8 cellular contexts compared by ENCODE assay signal in the genomic region with DNA sequence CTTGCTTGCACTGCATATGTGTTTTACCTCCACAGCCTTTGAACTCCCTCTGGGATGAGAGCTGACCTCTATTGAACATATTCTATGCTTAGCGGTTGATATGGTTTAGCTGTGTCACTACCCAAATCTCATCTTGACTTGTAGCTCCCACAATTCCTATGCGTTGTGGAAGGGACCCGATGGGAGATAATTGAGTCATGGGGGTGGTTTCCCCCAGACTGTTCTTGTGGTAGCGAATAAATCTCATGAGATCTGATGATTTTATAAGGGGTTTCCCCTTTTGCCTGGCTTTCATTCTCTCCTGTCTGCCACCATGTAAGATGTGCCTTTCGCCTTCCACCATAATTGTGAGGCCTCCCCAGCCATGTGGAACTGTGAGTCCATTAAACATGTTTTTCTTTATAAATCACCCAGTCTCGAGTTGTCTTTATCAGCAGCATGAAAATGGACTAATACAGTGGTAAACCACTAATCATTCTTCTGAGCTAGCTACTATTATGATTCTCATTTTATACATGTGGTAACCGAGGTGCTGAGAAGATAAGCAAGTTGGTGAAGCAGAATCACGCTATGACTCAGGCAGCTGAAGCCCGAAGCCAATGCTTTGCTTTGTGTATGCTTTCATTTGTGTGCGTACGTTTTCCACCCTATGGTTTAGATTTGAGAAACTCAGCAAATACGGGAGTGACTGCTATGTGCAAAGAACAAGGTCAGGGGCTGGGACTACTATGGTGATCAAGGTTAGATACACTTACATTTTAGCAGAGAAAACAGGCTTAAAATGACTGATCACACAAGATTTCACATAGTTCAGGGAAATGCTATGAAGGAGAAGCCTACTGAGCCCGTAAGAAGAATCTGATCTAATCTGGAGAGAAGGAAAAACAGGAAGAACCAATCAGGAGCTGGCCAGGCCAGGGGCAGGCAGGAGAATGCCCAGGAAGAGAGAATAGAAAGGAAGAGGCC.
DNase-seq lines count a peak whose midpoint lies in the region; ATAC-seq, FAIRE-seq and TF ChIP-seq lines count a peak whose summit lies in the region.

No MANE protein-coding gene starts in this region.

- peak overlapping the region in 3 of 4 donors; percentile 28 to 38 (median 35) for H3K27ac ChIP-seq in Peyer's patch
- peak overlapping the region; percentile 80 for H3K27ac ChIP-seq in GM12878 (ENCODE audit: control insufficient read depth, insufficient read depth)
- no peak overlapping the region for H3K27ac ChIP-seq in WERI-Rb-1

- CTCF ChIA-PET in GM10248 (lab: Yijun Ruan, JAX) (interaction anchor here (0.7 to 1.3 kb wide), 3 partner anchors 9 to 23 kb away, joined by 3 to 4 read pairs (median 4); no protein-coding TSS in a partner anchor), GM12878 (lab: Yijun Ruan, JAX) (interaction anchor here (0.6 to 2.0 kb wide), 3 partner anchors 45 to 52 kb away, joined by 3 to 6 read pairs (median 4); no protein-coding TSS in a partner anchor)

- TF ChIP-seq EP300 in GM12878 (IDR thresholded peaks at IDR 0.05; ENCODE audit: borderline replicate concordance in 1 of 2, control insufficient read depth in 1 of 2, low read depth in 2 of 2, low read length in 2 of 2), result peak; percentile 86 to 88

- H3K4me1 ChIP-seq in Peyer's patch (no peaks in the 10 kb centered on the region), GM12878 (ENCODE audit: control insufficient read depth, insufficient read depth, low read length) (peaks cover 13% of the 10 kb centered on the region; the same call in 1 of the 2 replicates)

- H2AFZ ChIP-seq in GM12878 (ENCODE audit: control insufficient read depth, low read depth, low read length), result peak overlapping the region; percentile 75

- no peaks in the 10 kb centered on the region for H3K79me2 ChIP-seq in GM12878 (ENCODE audit: control insufficient read depth, insufficient read depth, low read length)

- peak; percentile 96 for ATAC-seq in GM21717 (IDR thresholded peaks at IDR 0.05; ENCODE audit: unreplicated experiment)
- peak; percentile 98 for ATAC-seq in GM12878

- 7% methylated on average over 13 of the region's 13 CpGs for WGBS in GM12878 (ENCODE audit: insufficient coverage, insufficient replicate concordance, low lambda C conversion rate, missing lambda C conversion rate)

- peak overlapping the region; percentile 81 for H3K4me2 ChIP-seq in GM12878 (ENCODE audit: control insufficient read depth, insufficient read depth)

- no TSS peak for BruUV-seq in GM12878 (replicated peaks; lab: Mats Ljungman, UMichigan)

- no peak overlapping the region; the same call in 1 of the 2 replicates for H3K9ac ChIP-seq in GM12878 (ENCODE audit: control insufficient read depth, insufficient read depth, low read length)

- no peaks in the 10 kb centered on the region for H3K27me3 ChIP-seq in Peyer's patch
- no peaks in the 10 kb centered on the region for H3K27me3 ChIP-seq in GM12878 (replicated peaks in 1 of 2; ENCODE audit: control insufficient read depth in 2 of 2, insufficient read depth in 2 of 2, low read length in 1 of 2)
- H3K27me3 ChIP-seq in WERI-Rb-1 (ENCODE audit: insufficient read depth, low read depth, severe bottlenecking), result no peaks in the 10 kb centered on the region

- peak; percentile 85 for FAIRE-seq in GM12878 (lab: Jason Lieb, UNC)

- SMC1A ChIA-PET in GM12878 (lab: Charles Lee; ENCODE audit: uncharacterized antibody, unreplicated experiment), result interaction anchor here (1.0 to 2.8 kb wide), 8 partner anchors 9 to 480 kb away, joined by 3 to 11 read pairs (median 4); no protein-coding TSS in a partner anchor

- intact Hi-C loops in GM12878 (cut with micrococcal nuclease; ENCODE audit: unreplicated experiment), result loop anchor here (2.0 kb wide), 1 partner anchor 468 kb away; no protein-coding TSS in a partner anchor

- H3K36me3 ChIP-seq in Peyer's patch (peaks cover 0 to 10% (median 0%) of the 10 kb centered on the region in 3 donors), GM12878 (ENCODE audit: control insufficient read depth in 2 of 2, insufficient read depth in 2 of 2, low read length in 1 of 2) (0 out of 4 replicates have a peak, but pooled peaks cover 0 to 2% of the 10 kb centered on the region in 2 experiments), WERI-Rb-1 (no peaks in the 10 kb centered on the region)

- H3K9me3 ChIP-seq in Peyer's patch (no peaks in the 10 kb centered on the region), GM12878 (replicated peaks; ENCODE audit: control insufficient read depth, insufficient read depth, low read length) (peaks cover 6% of the 10 kb centered on the region), WERI-Rb-1 (ENCODE audit: severe bottlenecking) (no peaks in the 10 kb centered on the region)

- TF ChIP-seq CTCF in GM10248 (IDR thresholded peaks at IDR 0.05; ENCODE audit: control extremely low read depth, extremely low read depth, low read depth, missing control alignments) (no peak), Peyer's patch (IDR thresholded peaks at IDR 0.05) (no peak), GM12878 (IDR thresholded peaks at IDR 0.05 in 2 of 3, conservative IDR thresholded peaks at IDR 0.05 in 1 of 3; ENCODE audit: control insufficient read depth in 2 of 3, extremely low read depth in 1 of 3, insufficient read depth in 1 of 3, low read depth in 3 of 3, low read length in 3 of 3) (no peak), WERI-Rb-1 (IDR thresholded peaks at IDR 0.05; ENCODE audit: low read depth, low read length) (no peak)

- in situ Hi-C loops in GM12878 (cut with MboI), result no loop called here

- H3K4me3 ChIP-seq in Peyer's patch (no peak overlapping the region), GM12878 (peak overlapping the region; percentile 39; the same call in 1 of the 2 replicates), WERI-Rb-1 (ENCODE audit: low read depth, low read length) (no peak overlapping the region)

- DNase-seq in GM10248 (ENCODE audit: extremely low spot score) (peak; percentile 50), Peyer's patch (no peak), GM12878 (ENCODE audit: low read depth, low spot score) (peak; percentile 89), HCEC 1CT (no peak), D341Med (ENCODE audit: low spot score) (no peak), WERI-Rb-1 (no peak)
- DNase-seq in stimulated activated CD4-positive, alpha-beta T cell treated with anti-CD3 and anti-CD28 coated beads, Interleukin-1b, Interleukin-23, amount 100 ng/mL, for 24 hours (ENCODE audit: low read depth in 4 of 4, low spot score in 1 of 4), result peak in 3 of 4 experiments; percentile 18 to 54 (median 44)

- TF ChIP-seq RAD21 in GM12878 (IDR thresholded peaks at IDR 0.05; ENCODE audit: insufficient read depth, low read depth, low read length), result no peak

- RAD21 ChIA-PET in GM12878 (lab: Charles Lee; ENCODE audit: unreplicated experiment), result interaction anchor here (1.2 to 1.6 kb wide), 2 partner anchors 10 to 12 kb away, joined by 3 read pairs; no protein-coding TSS in a partner anchor

- TF ChIP-seq POLR2A in Peyer's patch (IDR thresholded peaks at IDR 0.05) (no peak), GM12878 (IDR thresholded peaks at IDR 0.05; ENCODE audit: low read depth, low read length) (no peak)

- H4K20me1 ChIP-seq in GM12878 (ENCODE audit: control insufficient read depth, insufficient read depth), result no peaks in the 10 kb centered on the region

- POLR2A ChIA-PET in GM10248 (lab: Yijun Ruan, JAX) (no interaction called here), GM12878 (lab: Charles Lee) (interaction anchor here (1.0 to 1.5 kb wide), 3 partner anchors 11 to 127 kb away, joined by 3 to 8 read pairs (median 3); no protein-coding TSS in a partner anchor)

TF ChIP-seq in GM12878, 131 proteins besides CTCF, POLR2A, EP300 and RAD21 (continues in another document):
- TF ChIP-seq CEBPB (IDR thresholded peaks at IDR 0.05; ENCODE audit: borderline replicate concordance in 1 of 2, low read depth in 2 of 2, low read length in 2 of 2), result no peak
- no peak for TF ChIP-seq HDAC6 (IDR thresholded peaks at IDR 0.05; ENCODE audit: unreplicated experiment)
- TF ChIP-seq, protein P1, sequence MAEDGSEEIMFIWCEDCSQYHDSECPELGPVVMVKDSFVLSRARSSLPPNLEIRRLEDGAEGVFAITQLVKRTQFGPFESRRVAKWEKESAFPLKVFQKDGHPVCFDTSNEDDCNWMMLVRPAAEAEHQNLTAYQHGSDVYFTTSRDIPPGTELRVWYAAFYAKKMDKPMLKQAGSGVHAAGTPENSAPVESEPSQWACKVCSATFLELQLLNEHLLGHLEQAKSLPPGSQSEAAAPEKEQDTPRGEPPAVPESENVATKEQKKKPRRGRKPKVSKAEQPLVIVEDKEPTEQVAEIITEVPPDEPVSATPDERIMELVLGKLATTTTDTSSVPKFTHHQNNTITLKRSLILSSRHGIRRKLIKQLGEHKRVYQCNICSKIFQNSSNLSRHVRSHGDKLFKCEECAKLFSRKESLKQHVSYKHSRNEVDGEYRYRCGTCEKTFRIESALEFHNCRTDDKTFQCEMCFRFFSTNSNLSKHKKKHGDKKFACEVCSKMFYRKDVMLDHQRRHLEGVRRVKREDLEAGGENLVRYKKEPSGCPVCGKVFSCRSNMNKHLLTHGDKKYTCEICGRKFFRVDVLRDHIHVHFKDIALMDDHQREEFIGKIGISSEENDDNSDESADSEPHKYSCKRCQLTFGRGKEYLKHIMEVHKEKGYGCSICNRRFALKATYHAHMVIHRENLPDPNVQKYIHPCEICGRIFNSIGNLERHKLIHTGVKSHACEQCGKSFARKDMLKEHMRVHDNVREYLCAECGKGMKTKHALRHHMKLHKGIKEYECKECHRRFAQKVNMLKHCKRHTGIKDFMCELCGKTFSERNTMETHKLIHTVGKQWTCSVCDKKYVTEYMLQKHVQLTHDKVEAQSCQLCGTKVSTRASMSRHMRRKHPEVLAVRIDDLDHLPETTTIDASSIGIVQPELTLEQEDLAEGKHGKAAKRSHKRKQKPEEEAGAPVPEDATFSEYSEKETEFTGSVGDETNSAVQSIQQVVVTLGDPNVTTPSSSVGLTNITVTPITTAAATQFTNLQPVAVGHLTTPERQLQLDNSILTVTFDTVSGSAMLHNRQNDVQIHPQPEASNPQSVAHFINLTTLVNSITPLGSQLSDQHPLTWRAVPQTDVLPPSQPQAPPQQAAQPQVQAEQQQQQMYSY (CRISPR knock-in tag; IDR thresholded peaks at IDR 0.05), result no peak

Comparison
In these comparisons a context has a peak if more than half of its experiments do, and no peak if none do; other contexts are left out.
1. DNase-seq: peak in GM10248 (single experiment), GM12878 (single experiment) and stimulated activated CD4-positive, alpha-beta T cell treated with anti-CD3 and anti-CD28 coated beads, Interleukin-1b, Interleukin-23, amount 100 ng/mL, for 24 hours (3 of 4); none in Peyer's patch (0 of 3), HCEC 1CT (single experiment), D341Med (single experiment) and WERI-Rb-1 (single experiment).